ENCODE assay signal across 8 cellular contexts in the genomic region with DNA sequence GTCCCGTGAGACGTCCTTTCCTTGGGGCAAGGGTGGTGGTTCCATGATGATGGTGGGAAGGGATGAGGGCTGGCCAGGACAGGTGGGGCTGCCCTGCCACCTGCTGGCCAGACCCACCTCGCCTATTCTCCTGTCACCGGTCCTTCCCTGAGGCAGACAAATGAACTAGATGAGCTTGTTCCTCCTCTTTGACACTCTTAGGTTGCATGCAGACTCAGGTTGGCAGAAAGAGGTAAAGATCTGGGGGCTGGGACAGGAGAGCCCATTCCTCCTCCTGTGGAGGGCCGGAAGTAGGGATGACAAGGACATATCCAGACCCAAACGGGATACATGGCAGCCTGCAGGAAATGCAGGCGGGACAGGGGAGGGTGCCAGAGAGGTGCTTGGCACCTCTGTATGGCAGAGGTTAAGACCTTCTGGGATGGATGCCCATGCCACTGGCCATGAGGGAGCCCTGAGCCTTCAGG. TPM values are rescaled to one million over a fixed set of nuclear protein-coding genes. Genes with fewer than 3 reads are reported as not detected.
DNase-seq lines count a peak whose midpoint lies in the region; TF ChIP-seq lines count a peak whose summit lies in the region.

No MANE protein-coding gene starts in this region.

- no peaks in the 10 kb centered on the region for H4K20me1 ChIP-seq in fibroblast of lung (ENCODE audit: control insufficient read depth, extremely low read depth, insufficient read depth, low read length)

- peaks cover 2% of the 10 kb centered on the region for H3K27me3 ChIP-seq in fibroblast of lung (ENCODE audit: control insufficient read depth, insufficient read depth, low read length)
- no peaks in the 10 kb centered on the region for H3K27me3 ChIP-seq in trophoblast cell (ENCODE audit: insufficient read depth, low read length)

- no peak overlapping the region for H2AFZ ChIP-seq in fibroblast of lung (ENCODE audit: low read length)
- H2AFZ ChIP-seq in trophoblast cell (ENCODE audit: insufficient read depth, low read length, poor library complexity), result no peak overlapping the region

- H3K4me1 ChIP-seq in fibroblast of lung (ENCODE audit: control insufficient read depth, extremely low read depth, insufficient read depth, low read length) (no peaks in the 10 kb centered on the region), trophoblast cell (ENCODE audit: control insufficient read depth in 1 of 2, insufficient read depth in 2 of 2, low read length in 2 of 2) (no peaks in the 10 kb centered on the region)

- H3K9me3 ChIP-seq in fibroblast of lung (ENCODE audit: control insufficient read depth, insufficient read depth, low read depth, low read length) (no peaks in the 10 kb centered on the region), trophoblast cell (ENCODE audit: insufficient read depth, low read depth, low read length) (no peaks in the 10 kb centered on the region)

- no peak overlapping the region for H3K4me2 ChIP-seq in fibroblast of lung (ENCODE audit: extremely low read depth, insufficient read depth, low read length)
- H3K4me2 ChIP-seq in trophoblast cell (ENCODE audit: low read length), result no peak overlapping the region

- WGBS in trophoblast cell (ENCODE audit: extremely low coverage, insufficient coverage, insufficient read length), result no CpG with 5 or more reads among the region's 7 CpGs

- H4K91ac ChIP-seq in trophoblast cell (ENCODE audit: low read depth, low read length), result no peak overlapping the region

- no peak overlapping the region for H2BK120ac ChIP-seq in trophoblast cell (ENCODE audit: insufficient read depth, low read length, poor library complexity)

- no peak overlapping the region for H4K12ac ChIP-seq in trophoblast cell (ENCODE audit: low read depth, low read length)

- H3K4me3 ChIP-seq in fibroblast of lung (replicated peaks in 1 of 4; ENCODE audit: control extremely low read depth in 1 of 4, insufficient read depth in 1 of 4, low read depth in 3 of 4, low read length in 4 of 4), result no peak overlapping the region
- H3K4me3 ChIP-seq in trophoblast cell (ENCODE audit: low read depth, low read length), result no peak overlapping the region

- no peaks in the 10 kb centered on the region for H3K79me1 ChIP-seq in trophoblast cell (ENCODE audit: low read length)

- no peak overlapping the region for H3K14ac ChIP-seq in trophoblast cell (ENCODE audit: low read length)

- no peak overlapping the region for H3K4ac ChIP-seq in trophoblast cell (ENCODE audit: low read depth, low read length)

- no peak overlapping the region for H2BK5ac ChIP-seq in trophoblast cell (ENCODE audit: low read depth, low read length, poor library complexity)

- H3K23ac ChIP-seq in trophoblast cell (ENCODE audit: low read length), result no peak overlapping the region

- no peak overlapping the region for H4K8ac ChIP-seq in trophoblast cell (ENCODE audit: low read depth, low read length)

- no peak overlapping the region for H2BK12ac ChIP-seq in trophoblast cell (ENCODE audit: low read length)

- H3K9ac ChIP-seq in fibroblast of lung (ENCODE audit: insufficient read depth, low read length) (no peak overlapping the region), trophoblast cell (ENCODE audit: low read length) (no peak overlapping the region)

- H3K36me3 ChIP-seq in fibroblast of lung (ENCODE audit: control insufficient read depth, insufficient read depth, low read length), result no peaks in the 10 kb centered on the region
- H3K36me3 ChIP-seq in trophoblast cell (ENCODE audit: control insufficient read depth in 1 of 2, insufficient read depth in 2 of 2, low read length in 2 of 2), result no peaks in the 10 kb centered on the region

- TF ChIP-seq CTCF in fibroblast of lung (conservative IDR thresholded peaks at IDR 0.05 in 1 of 2, IDR thresholded peaks at IDR 0.05 in 1 of 2; ENCODE audit: low read depth in 1 of 2, low read length in 2 of 2), result peak; percentile 34 to 43

- H3K18ac ChIP-seq in trophoblast cell (ENCODE audit: low read length), result no peak overlapping the region

- H3K27ac ChIP-seq in fibroblast of lung (ENCODE audit: insufficient read depth, low read length), result no peak overlapping the region
- H3K27ac ChIP-seq in trophoblast cell (ENCODE audit: low read depth, low read length), result no peak overlapping the region

- DNase-seq in NCI-H748 (lab: John Stamatoyannopoulos, UW; ENCODE audit: unreplicated experiment), result peak; percentile 30
- no peak for DNase-seq in NCI-H748 treated with DMSO at 0.1 percent for 48 hours (lab: John Stamatoyannopoulos, UW)
- DNase-seq in NCI-H345 (lab: John Stamatoyannopoulos, UW), result peak; percentile 25
- peak; percentile 66 for DNase-seq in activated CD8-positive, alpha-beta memory T cell treated with anti-CD3 and anti-CD28 coated beads, Interleukin-2, amount 50 U/mL, for 48 hours
- DNase-seq in fibroblast of lung (ENCODE audit: low read depth in 2 of 2), result no peak
- DNase-seq in trophoblast cell, result peak; percentile 52 to 67
- no peak for DNase-seq in middle frontal gyrus (ENCODE audit: extremely low spot score, low spot score)
- no peak for DNase-seq in NCI-H446 treated with DMSO at 0.1 percent for 48 hours (lab: John Stamatoyannopoulos, UW)

- H3K79me2 ChIP-seq in fibroblast of lung (ENCODE audit: control insufficient read depth, insufficient read depth, low read length) (no peaks in the 10 kb centered on the region), trophoblast cell (ENCODE audit: control insufficient read depth, insufficient read depth, low read length, poor library complexity) (no peaks in the 10 kb centered on the region)

- no peak overlapping the region for H2AK5ac ChIP-seq in trophoblast cell (ENCODE audit: low read length)

RNA-seq across cellular contexts. Expression of gene ACSBG1, which starts 38.6 kb away (rescaled TPM):
- total RNA-seq in fibroblast of lung, result not detected in 2 replicates
- not detected in 2 replicates for polyA plus RNA-seq in fibroblast of lung
- 0.02 TPM in 1 of 2 replicates, not detected in the other for polyA plus RNA-seq in fibroblast of lung (2012)
- polyA minus RNA-seq in fibroblast of lung (ENCODE audit: low replicate concordance), result 3.1 TPM in 1 of 2 replicates, not detected in the other
- 0.11 and 0.22 TPM in 2 replicates for polyA plus RNA-seq in trophoblast cell (2013)

RNA-seq across cellular contexts. Expression of gene IDH3A, which starts 46.6 kb away (rescaled TPM):
- total RNA-seq in fibroblast of lung, result 24.9 and 25.2 TPM in 2 replicates
- 65.0 and 84.6 TPM in 2 replicates for polyA plus RNA-seq in fibroblast of lung
- polyA plus RNA-seq in fibroblast of lung (2012), result 42.2 and 57.8 TPM in 2 replicates
- 10.1 and 32.5 TPM in 2 replicates for polyA minus RNA-seq in fibroblast of lung (ENCODE audit: low replicate concordance)
- 27.1 and 28.7 TPM in 2 replicates for polyA plus RNA-seq in trophoblast cell (2013)

Comparison
In these comparisons a context has a peak if more than half of its experiments do, and no peak if none do; other contexts are left out.
1. DNase-seq: peak in NCI-H748 (single experiment), NCI-H345 (single experiment), activated CD8-positive, alpha-beta memory T cell treated with anti-CD3 and anti-CD28 coated beads, Interleukin-2, amount 50 U/mL, for 48 hours (single experiment) and trophoblast cell (2 of 2); none in NCI-H748 treated with DMSO at 0.1 percent for 48 hours (single experiment), fibroblast of lung (0 of 2), middle frontal gyrus (single experiment) and NCI-H446 treated with DMSO at 0.1 percent for 48 hours (single experiment).